In genomic region chr3:194080473-194080872, GRCh38 we compare ENCODE assay signal across 18 cellular contexts. TPM values are rescaled to one million over a fixed set of nuclear protein-coding genes. Genes with fewer than 3 reads are reported as not detected.
"Had no signal": no experiment of that assay in that cellular context is flagged by ENCODE, and none has a peak within 500 bp of the region (broad histone marks: within the 10 kb centered on the region; RNA-seq: fewer than 3 reads in every experiment).

No MANE protein-coding gene starts in this region.

- H3K4me3 ChIP-seq: ascending aorta, cardiac muscle cell, hepatocyte, left ventricle myocardium inferior, right lobe of liver, smooth muscle cell, suprapubic skin, upper lobe of right lung had no signal

- H3K36me3 Mint-ChIP-seq: natural killer cell had no signal

- H3K36me3 ChIP-seq: ascending aorta, cardiac muscle cell, left ventricle myocardium inferior, right lobe of liver, suprapubic skin, upper lobe of right lung had no signal

- H3K79me2 ChIP-seq: hepatocyte had no signal

- H3K4me2 ChIP-seq: hepatocyte, smooth muscle cell had no signal

- H3K4me3 Mint-ChIP-seq: activated B cell treated with CpG ODN at 0.5 μM for 24 hours; activated CD8-positive, alpha-beta T cell treated with anti-CD3 and anti-CD28 coated beads, Interleukin-2, amount 10 ng/mL, durations not matched to agents 7 days and 5 days; natural killer cell had no signal

- H3K4me1 ChIP-seq: ascending aorta, upper lobe of right lung had no signal

- H2AFZ ChIP-seq: hepatocyte had no signal

- H3K9me3 Mint-ChIP-seq: activated B cell treated with CpG ODN at 0.5 μM for 24 hours, natural killer cell had no signal

- DNase-seq: activated B cell treated with CpG ODN at 0.5 μM for 24 hours; activated CD4-positive, alpha-beta T cell treated with anti-CD3 and anti-CD28 coated beads for 48 hours; activated CD8-positive, alpha-beta T cell treated with anti-CD3 and anti-CD28 coated beads, Interleukin-2, amount 10 ng/mL, durations not matched to agents 7 days and 5 days; erythroblast; kidney; left ventricle myocardium inferior; natural killer cell; occipital lobe; stimulated activated CD4-positive, alpha-beta T cell treated with anti-CD3 and anti-CD28 coated beads, Interleukin-4, amount 100 ng/mL, for 4 hours; stimulated activated naive CD8-positive, alpha-beta T cell treated with anti-CD3 and anti-CD28 coated beads, Interleukin-15, Interleukin-2, amounts not matched to agents 100 U/mL and 50 U/mL, for 24 hours; T-helper 2 cell; upper lobe of right lung had no signal

- H3K27me3 ChIP-seq: ascending aorta, cardiac muscle cell, hepatocyte, right lobe of liver, suprapubic skin, upper lobe of right lung had no signal

- FAIRE-seq: kidney had no signal

- ATAC-seq: activated CD8-positive, alpha-beta T cell treated with anti-CD3 and anti-CD28 coated beads, Interleukin-2, amount 10 ng/mL, durations not matched to agents 7 days and 5 days; natural killer cell; right lobe of liver; stimulated activated naive CD8-positive, alpha-beta T cell treated with anti-CD3 and anti-CD28 coated beads, Interleukin-15, Interleukin-2, amounts not matched to agents 100 U/mL and 50 U/mL, for 24 hours; upper lobe of right lung had no signal

- H3K9me3 ChIP-seq: ascending aorta, left ventricle myocardium inferior, right lobe of liver, suprapubic skin, upper lobe of right lung had no signal

- H3K27ac ChIP-seq: ascending aorta, cardiac muscle cell, hepatocyte, left ventricle myocardium inferior, right lobe of liver, suprapubic skin, upper lobe of right lung had no signal

- H3K27ac Mint-ChIP-seq: activated B cell treated with CpG ODN at 0.5 μM for 24 hours; activated CD8-positive, alpha-beta T cell treated with anti-CD3 and anti-CD28 coated beads, Interleukin-2, amount 10 ng/mL, durations not matched to agents 7 days and 5 days; natural killer cell had no signal

RNA-seq across cellular contexts. Expression of gene HES1, which starts 55.5 kb away (rescaled TPM):
- total RNA-seq: activated CD8-positive, alpha-beta T cell treated with anti-CD3 and anti-CD28 coated beads, Interleukin-2, amount 10 ng/mL, durations not matched to agents 7 days and 5 days had no signal
